In genomic region chr6:127918506-127919427, GRCh38 we compare ENCODE assay signal across 14 cellular contexts. TPM values are rescaled to one million over a fixed set of nuclear protein-coding genes. Genes with fewer than 3 reads are reported as not detected.
DNase-seq lines count a peak whose midpoint lies in the region; ATAC-seq lines count a peak whose summit lies in the region.
"Had no signal": no experiment of that assay in that cellular context is flagged by ENCODE, and none has a peak within 500 bp of the region (broad histone marks: within the 10 kb centered on the region; RNA-seq: fewer than 3 reads in every experiment).

No MANE protein-coding gene starts in this region.

- peaks cover 89% of the 10 kb centered on the region for H3K4me1 Mint-ChIP-seq in activated T-cell treated with anti-CD3 and anti-CD28 coated beads, Interleukin-2, amount 50 U/mL, for 24 hours (ENCODE audit: low read depth)
- peaks cover 52% of the 10 kb centered on the region for H3K4me1 Mint-ChIP-seq in activated T-helper 17 cell treated with anti-CD3 and anti-CD28 coated beads, Interleukin-2, amount 50 U/mL, for 72 hours
- H3K4me1 Mint-ChIP-seq: WTC11 had no signal

- H3K9me3 Mint-ChIP-seq in activated T-cell treated with anti-CD3 and anti-CD28 coated beads, Interleukin-2, amount 50 U/mL, for 24 hours, result no peaks in the 10 kb centered on the region
- H3K9me3 Mint-ChIP-seq in activated T-helper 17 cell treated with anti-CD3 and anti-CD28 coated beads, Interleukin-2, amount 50 U/mL, for 72 hours, result no peaks in the 10 kb centered on the region

- peak overlapping the region; percentile 84 for H3K27ac Mint-ChIP-seq in activated T-cell treated with anti-CD3 and anti-CD28 coated beads, Interleukin-2, amount 50 U/mL, for 24 hours
- peak overlapping the region; percentile 44 for H3K27ac Mint-ChIP-seq in activated T-helper 17 cell treated with anti-CD3 and anti-CD28 coated beads, Interleukin-2, amount 50 U/mL, for 72 hours
- H3K27ac Mint-ChIP-seq: WTC11 had no signal

- H3K4me3 Mint-ChIP-seq in activated T-cell treated with anti-CD3 and anti-CD28 coated beads, Interleukin-2, amount 50 U/mL, for 24 hours, result peak overlapping the region; percentile 67
- peak overlapping the region; percentile 77 for H3K4me3 Mint-ChIP-seq in activated T-helper 17 cell treated with anti-CD3 and anti-CD28 coated beads, Interleukin-2, amount 50 U/mL, for 72 hours
- H3K4me3 Mint-ChIP-seq: WTC11 had no signal

- H3K36me3 Mint-ChIP-seq in activated T-cell treated with anti-CD3 and anti-CD28 coated beads, Interleukin-2, amount 50 U/mL, for 24 hours (ENCODE audit: low read depth), result peaks cover 3% of the 10 kb centered on the region
- H3K36me3 Mint-ChIP-seq in activated T-helper 17 cell treated with anti-CD3 and anti-CD28 coated beads, Interleukin-2, amount 50 U/mL, for 72 hours (ENCODE audit: low read depth), result no peaks in the 10 kb centered on the region
- H3K36me3 Mint-ChIP-seq: WTC11 had no signal

- no peaks in the 10 kb centered on the region for H3K27me3 Mint-ChIP-seq in activated T-cell treated with anti-CD3 and anti-CD28 coated beads, Interleukin-2, amount 50 U/mL, for 24 hours
- H3K27me3 Mint-ChIP-seq in activated T-helper 17 cell treated with anti-CD3 and anti-CD28 coated beads, Interleukin-2, amount 50 U/mL, for 72 hours, result no peaks in the 10 kb centered on the region

- intact Hi-C loops in left cardiac atrium (cut with DNase I), result no loop called here

- ATAC-seq in HG02678 (IDR thresholded peaks at IDR 0.05; ENCODE audit: unreplicated experiment) (peak; percentile 65), left cardiac atrium (no peak)
- peak; percentile 84 for ATAC-seq in activated T-helper 17 cell treated with anti-CD3 and anti-CD28 coated beads, Interleukin-2, amount 50 U/mL, for 72 hours (replicated peaks)
- peak; percentile 63 for ATAC-seq in stimulated activated naive CD8-positive, alpha-beta T cell treated with anti-CD3 and anti-CD28 coated beads, Interleukin-15, Interleukin-2, amounts not matched to agents 100 U/mL and 50 U/mL, for 24 hours
- ATAC-seq: WTC11 had no signal

- DNase-seq in activated T-cell treated with anti-CD3 and anti-CD28 coated beads, Interleukin-2, amount 50 U/mL, for 24 hours, result no peak
- DNase-seq in activated T-cell treated with anti-CD3 and anti-CD28 coated beads for 4 hours (no peak), NCI-H446 (lab: John Stamatoyannopoulos, UW) (no peak), NCI-H1417 treated with DMSO at 0.1 percent for 48 hours (lab: John Stamatoyannopoulos, UW) (no peak), left cardiac atrium (no peak)
- DNase-seq in stimulated activated naive CD8-positive, alpha-beta T cell treated with anti-CD3 and anti-CD28 coated beads, Interleukin-15, Interleukin-2, amounts not matched to agents 100 U/mL and 50 U/mL, for 24 hours, result no peak
- DNase-seq: cortex of kidney; NCI-H1930; SK-N-SH; stimulated activated CD4-positive, alpha-beta T cell treated with anti-CD3 and anti-CD28 coated beads, Interleukin-12 subunit alpha, Interleukin-12 subunit beta, amount 100 ng/mL, for 4 hours had no signal

RNA-seq across cellular contexts. Expression of gene THEMIS, which starts 17.9 kb away (rescaled TPM):
- 10 to 100 TPM; 64.9 to 72.9 TPM for total RNA-seq in activated T-helper 17 cell treated with anti-CD3 and anti-CD28 coated beads, Interleukin-2, amount 50 U/mL, for 72 hours
- under 1 TPM; 0.63 to 0.97 TPM for total RNA-seq in left cardiac atrium
- total RNA-seq: fibroblast of lung, WTC11 had no signal

Comparison
In these comparisons a context has a peak if more than half of its experiments do, and no peak if none do; other contexts are left out.
1. ATAC-seq: peak in HG02678 (single experiment), activated T-helper 17 cell treated with anti-CD3 and anti-CD28 coated beads, Interleukin-2, amount 50 U/mL, for 72 hours (single experiment) and stimulated activated naive CD8-positive, alpha-beta T cell treated with anti-CD3 and anti-CD28 coated beads, Interleukin-15, Interleukin-2, amounts not matched to agents 100 U/mL and 50 U/mL, for 24 hours (single experiment); none in left cardiac atrium (0 of 2).
2. RNA of gene THEMIS, which starts 17.9 kb away (total RNA-seq): 64.9 to 72.9 TPM in activated T-helper 17 cell treated with anti-CD3 and anti-CD28 coated beads, Interleukin-2, amount 50 U/mL, for 72 hours; 0.63 to 0.97 TPM in left cardiac atrium; every median in the first group is over 10 times any median in the second.